ENCODE assay signal across 2 cellular contexts in the genomic region with DNA sequence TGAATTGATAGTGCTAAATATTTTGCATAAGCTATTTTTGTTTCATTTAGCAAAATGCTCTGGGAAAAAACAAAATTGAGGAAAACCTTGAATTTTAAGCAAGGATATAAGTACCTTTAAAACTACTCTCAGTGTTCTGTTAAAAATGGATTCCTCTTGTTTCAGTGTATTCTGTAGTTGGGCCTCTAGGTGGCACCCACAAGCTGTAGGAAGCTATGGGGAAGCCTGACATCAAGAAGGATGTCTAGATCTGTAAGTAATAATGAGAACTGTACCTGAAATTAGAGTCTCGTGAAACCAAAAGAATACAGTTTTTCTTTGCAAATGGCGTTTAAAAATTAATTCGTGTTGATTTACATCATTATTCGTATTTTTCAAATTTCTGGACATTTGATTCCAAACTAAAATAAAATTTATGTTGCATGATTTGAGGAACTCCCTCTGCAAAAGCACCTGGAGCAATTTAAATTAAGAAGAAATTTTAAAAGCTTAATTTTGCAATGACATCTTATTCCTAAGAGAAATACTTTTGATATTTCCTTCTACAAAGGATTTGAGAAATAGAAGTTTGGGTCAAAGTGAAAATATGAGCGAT.
TF ChIP-seq lines count a peak whose summit lies in the region.

No MANE protein-coding gene starts in this region.

TF ChIP-seq in GM23338, 12 proteins besides CTCF, POLR2A, EP300 and RAD21 (continued from another document):
- no peak for TF ChIP-seq ZNF462 (CRISPR knock-in tag; IDR thresholded peaks at IDR 0.05)

TF ChIP-seq in SK-N-SH treated with all-trans-retinoic acid at 6 μM for 48 hours, 23 proteins besides CTCF, POLR2A, EP300 and RAD21 (continued from another document):
- TF ChIP-seq, protein P1, sequence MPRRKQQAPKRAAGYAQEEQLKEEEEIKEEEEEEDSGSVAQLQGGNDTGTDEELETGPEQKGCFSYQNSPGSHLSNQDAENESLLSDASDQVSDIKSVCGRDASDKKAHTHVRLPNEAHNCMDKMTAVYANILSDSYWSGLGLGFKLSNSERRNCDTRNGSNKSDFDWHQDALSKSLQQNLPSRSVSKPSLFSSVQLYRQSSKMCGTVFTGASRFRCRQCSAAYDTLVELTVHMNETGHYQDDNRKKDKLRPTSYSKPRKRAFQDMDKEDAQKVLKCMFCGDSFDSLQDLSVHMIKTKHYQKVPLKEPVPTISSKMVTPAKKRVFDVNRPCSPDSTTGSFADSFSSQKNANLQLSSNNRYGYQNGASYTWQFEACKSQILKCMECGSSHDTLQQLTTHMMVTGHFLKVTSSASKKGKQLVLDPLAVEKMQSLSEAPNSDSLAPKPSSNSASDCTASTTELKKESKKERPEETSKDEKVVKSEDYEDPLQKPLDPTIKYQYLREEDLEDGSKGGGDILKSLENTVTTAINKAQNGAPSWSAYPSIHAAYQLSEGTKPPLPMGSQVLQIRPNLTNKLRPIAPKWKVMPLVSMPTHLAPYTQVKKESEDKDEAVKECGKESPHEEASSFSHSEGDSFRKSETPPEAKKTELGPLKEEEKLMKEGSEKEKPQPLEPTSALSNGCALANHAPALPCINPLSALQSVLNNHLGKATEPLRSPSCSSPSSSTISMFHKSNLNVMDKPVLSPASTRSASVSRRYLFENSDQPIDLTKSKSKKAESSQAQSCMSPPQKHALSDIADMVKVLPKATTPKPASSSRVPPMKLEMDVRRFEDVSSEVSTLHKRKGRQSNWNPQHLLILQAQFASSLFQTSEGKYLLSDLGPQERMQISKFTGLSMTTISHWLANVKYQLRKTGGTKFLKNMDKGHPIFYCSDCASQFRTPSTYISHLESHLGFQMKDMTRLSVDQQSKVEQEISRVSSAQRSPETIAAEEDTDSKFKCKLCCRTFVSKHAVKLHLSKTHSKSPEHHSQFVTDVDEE (CRISPR knock-in tag; IDR thresholded peaks at IDR 0.05): no peak
- TF ChIP-seq SNAI2 (CRISPR knock-in tag; IDR thresholded peaks at IDR 0.05) (no peak), ZFP3 (CRISPR knock-in tag; IDR thresholded peaks at IDR 0.05) (no peak), ESRRG (CRISPR knock-in tag; IDR thresholded peaks at IDR 0.05) (no peak), ZNF70 (CRISPR knock-in tag; IDR thresholded peaks at IDR 0.05) (no peak), PATZ1 (CRISPR knock-in tag; IDR thresholded peaks at IDR 0.05; ENCODE audit: borderline replicate concordance) (no peak), BACH2 (CRISPR knock-in tag; IDR thresholded peaks at IDR 0.05; ENCODE audit: borderline replicate concordance) (no peak), TCF4 (CRISPR knock-in tag; IDR thresholded peaks at IDR 0.05; ENCODE audit: borderline replicate concordance) (no peak), TOX (CRISPR knock-in tag; IDR thresholded peaks at IDR 0.05; ENCODE audit: borderline replicate concordance) (no peak)
- TF ChIP-seq, protein P2, sequence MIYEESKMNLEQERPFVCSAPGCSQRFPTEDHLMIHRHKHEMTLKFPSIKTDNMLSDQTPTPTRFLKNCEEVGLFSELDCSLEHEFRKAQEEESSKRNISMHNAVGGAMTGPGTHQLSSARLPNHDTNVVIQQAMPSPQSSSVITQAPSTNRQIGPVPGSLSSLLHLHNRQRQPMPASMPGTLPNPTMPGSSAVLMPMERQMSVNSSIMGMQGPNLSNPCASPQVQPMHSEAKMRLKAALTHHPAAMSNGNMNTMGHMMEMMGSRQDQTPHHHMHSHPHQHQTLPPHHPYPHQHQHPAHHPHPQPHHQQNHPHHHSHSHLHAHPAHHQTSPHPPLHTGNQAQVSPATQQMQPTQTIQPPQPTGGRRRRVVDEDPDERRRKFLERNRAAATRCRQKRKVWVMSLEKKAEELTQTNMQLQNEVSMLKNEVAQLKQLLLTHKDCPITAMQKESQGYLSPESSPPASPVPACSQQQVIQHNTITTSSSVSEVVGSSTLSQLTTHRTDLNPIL (CRISPR knock-in tag; IDR thresholded peaks at IDR 0.05; ENCODE audit: low read depth): no peak
